Comparison of ENCODE assay signal across 27 cellular contexts in the genomic region with DNA sequence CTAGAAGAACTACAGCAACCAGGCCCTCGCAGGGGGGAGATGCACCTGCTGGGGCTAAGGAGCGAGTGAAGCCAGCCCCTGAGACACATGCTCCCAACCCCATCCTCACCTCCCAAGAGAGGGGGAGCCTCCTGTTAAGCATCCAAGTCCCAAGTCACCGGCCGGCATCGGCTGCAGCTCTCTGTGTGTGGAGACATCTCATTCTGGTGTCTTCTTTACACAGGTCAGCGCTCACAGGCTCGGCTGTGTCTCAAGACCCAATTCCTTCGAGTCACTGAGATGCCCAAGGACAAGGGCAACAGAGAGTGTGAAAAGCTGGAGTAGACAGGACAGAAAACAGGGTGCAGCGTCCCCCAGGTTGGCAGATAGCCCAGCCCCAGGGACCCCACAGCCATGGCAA. TPM values are rescaled to one million over a fixed set of nuclear protein-coding genes. Genes with fewer than 3 reads are reported as not detected.
DNase-seq lines count a peak whose midpoint lies in the region; ATAC-seq and TF ChIP-seq lines count a peak whose summit lies in the region.
"Had no signal": no experiment of that assay in that cellular context is flagged by ENCODE, and none has a peak within 500 bp of the region (broad histone marks: within the 10 kb centered on the region; RNA-seq: fewer than 3 reads in every experiment).

No MANE protein-coding gene starts in this region.

- ATAC-seq in CD4-positive, CD25-positive, alpha-beta regulatory T cell (ENCODE audit: low read depth in 2 of 2), result no peak
- ATAC-seq in left lobe of liver, result no peak
- ATAC-seq in GM21619 (IDR thresholded peaks at IDR 0.05; ENCODE audit: unreplicated experiment), result no peak

- POLR2A ChIA-PET in activated CD4-positive, alpha-beta memory T cell treated with anti-CD3 and anti-CD28 coated beads for 36 hours (lab: Charles Lee), result no interaction called here
- POLR2A ChIA-PET in activated CD4-positive, alpha-beta memory T cell treated with anti-CD3 and anti-CD28 coated beads, Interleukin-2, amount 10 ng/mL, durations not matched to agents 7 days and 5 days (lab: Charles Lee), result interaction anchor here (2.3 kb wide), 1 partner anchor 35 kb away, joined by 7 read pairs; no protein-coding TSS in a partner anchor

- H3K9me3 Mint-ChIP-seq in activated CD4-positive, alpha-beta memory T cell treated with anti-CD3 and anti-CD28 coated beads for 36 hours, result no peaks in the 10 kb centered on the region
- peaks cover 5% of the 10 kb centered on the region for H3K9me3 Mint-ChIP-seq in activated CD4-positive, alpha-beta memory T cell treated with anti-CD3 and anti-CD28 coated beads, Interleukin-2, amount 10 ng/mL, durations not matched to agents 7 days and 5 days
- H3K9me3 Mint-ChIP-seq in CD4-positive, CD25-positive, alpha-beta regulatory T cell, result peaks cover 0 to 2% (median 0%) of the 10 kb centered on the region in 7 donors
- H3K9me3 Mint-ChIP-seq in endodermal cell, result peaks cover 2% of the 10 kb centered on the region
- H3K9me3 Mint-ChIP-seq: nephron had no signal

- peak overlapping the region; percentile 74 for H3K27ac ChIP-seq in CD4-positive, CD25-positive, alpha-beta regulatory T cell (ENCODE audit: insufficient read depth, low read length, poor library complexity, severe bottlenecking)
- H3K27ac ChIP-seq in SK-N-MC (0 out of 2 replicates have a peak overlapping the region, but pooled peaks have one; percentile 67), endodermal cell (ENCODE audit: low read depth, low read length) (peak overlapping the region; percentile 96)
- H3K27ac ChIP-seq: A549, colonic mucosa, KMS-11, ovary had no signal

- H3K9ac ChIP-seq in SK-N-MC (ENCODE audit: insufficient read length), result no peak overlapping the region
- H3K9ac ChIP-seq in endodermal cell (ENCODE audit: extremely low read depth, low read length, poor library complexity, severe bottlenecking), result no peak overlapping the region
- H3K9ac ChIP-seq: KMS-11, SK-N-SH had no signal

- peaks cover 49% of the 10 kb centered on the region for H3K4me1 ChIP-seq in CD4-positive, CD25-positive, alpha-beta regulatory T cell (ENCODE audit: control insufficient read depth, insufficient read depth, low read length, poor library complexity, severe bottlenecking)
- no peaks in the 10 kb centered on the region for H3K4me1 ChIP-seq in endodermal cell (ENCODE audit: control insufficient read depth, insufficient read depth, low read length)
- H3K4me1 ChIP-seq: A549, colonic mucosa had no signal

- no peak for DNase-seq in activated CD4-positive, alpha-beta memory T cell treated with anti-CD3 and anti-CD28 coated beads for 36 hours
- DNase-seq in activated CD4-positive, alpha-beta memory T cell treated with anti-CD3 and anti-CD28 coated beads, Interleukin-2, amount 10 ng/mL, durations not matched to agents 7 days and 5 days, result no peak
- DNase-seq in CD4-positive, CD25-positive, alpha-beta regulatory T cell, result no peak
- no peak for DNase-seq in SK-N-MC (ENCODE audit: low read depth, low spot score)
- DNase-seq in endodermal cell, result no peak
- DNase-seq in left lobe of liver (ENCODE audit: low spot score), result no peak
- DNase-seq in AML-193 (lab: John Stamatoyannopoulos, UW), result no peak
- DNase-seq: activated gamma-delta T cell treated with Interleukin-2 at 50 U/mL for 16 hours; activated T-cell treated with anti-CD3 and anti-CD28 coated beads for 4 hours; anterior cingulate cortex; colonic mucosa; effector CD8-positive, alpha-beta T cell; HCEC 1CT; islet precursor cell; midbrain; NCI-H446; ovary; RPMI8226; SK-N-SH; spleen; stimulated activated CD4-positive, alpha-beta T cell treated with anti-CD3 and anti-CD28 coated beads, Interleukin-2, amount 100 ng/mL, for 48 hours; T-helper 9 cell; trophoblast cell had no signal

- CTCF ChIA-PET in activated CD4-positive, alpha-beta memory T cell treated with anti-CD3 and anti-CD28 coated beads for 36 hours (lab: Charles Lee), result no interaction called here
- CTCF ChIA-PET in activated CD4-positive, alpha-beta memory T cell treated with anti-CD3 and anti-CD28 coated beads, Interleukin-2, amount 10 ng/mL, durations not matched to agents 7 days and 5 days (lab: Charles Lee), result interaction anchor here (2.3 kb wide), 1 partner anchor 276 kb away, joined by 6 read pairs; no protein-coding TSS in a partner anchor

- no peaks in the 10 kb centered on the region for H3K9me3 ChIP-seq in CD4-positive, CD25-positive, alpha-beta regulatory T cell (ENCODE audit: control insufficient read depth in 2 of 2, low read length in 2 of 2)
- no peaks in the 10 kb centered on the region for H3K9me3 ChIP-seq in SK-N-MC (ENCODE audit: low read depth, low read length)
- H3K9me3 ChIP-seq in endodermal cell (ENCODE audit: control insufficient read depth, low read length), result no peaks in the 10 kb centered on the region
- H3K9me3 ChIP-seq: A549, colonic mucosa, ovary, SK-N-SH, spleen had no signal

- no peaks in the 10 kb centered on the region for H3K27me3 Mint-ChIP-seq in activated CD4-positive, alpha-beta memory T cell treated with anti-CD3 and anti-CD28 coated beads for 36 hours
- peaks cover 4% of the 10 kb centered on the region for H3K27me3 Mint-ChIP-seq in activated CD4-positive, alpha-beta memory T cell treated with anti-CD3 and anti-CD28 coated beads, Interleukin-2, amount 10 ng/mL, durations not matched to agents 7 days and 5 days
- no peaks in the 10 kb centered on the region for H3K27me3 Mint-ChIP-seq in CD4-positive, CD25-positive, alpha-beta regulatory T cell
- no peaks in the 10 kb centered on the region for H3K27me3 Mint-ChIP-seq in endodermal cell (ENCODE audit: insufficient read depth)

- intact Hi-C loops in activated CD4-positive, alpha-beta memory T cell treated with anti-CD3 and anti-CD28 coated beads for 36 hours (cut with micrococcal nuclease), result no loop called here

- WGBS in endodermal cell (ENCODE audit: insufficient coverage in 1 of 2, insufficient read length in 1 of 2), 2 experiments, result 89 to 100% methylated on average over 8 to 9 of the region's 9 CpGs

- no peak for TF ChIP-seq CTCF in endodermal cell (conservative IDR thresholded peaks at IDR 0.05)

- H3K36me3 ChIP-seq in CD4-positive, CD25-positive, alpha-beta regulatory T cell (ENCODE audit: control insufficient read depth, insufficient read depth, low read length), result no peaks in the 10 kb centered on the region
- H3K36me3 ChIP-seq in SK-N-MC (ENCODE audit: insufficient read depth, low read length) (no peaks in the 10 kb centered on the region), endodermal cell (ENCODE audit: control insufficient read depth, insufficient read depth, low read length) (no peaks in the 10 kb centered on the region)
- H3K36me3 ChIP-seq: colonic mucosa, ovary, spleen had no signal

- H3K27ac Mint-ChIP-seq in activated CD4-positive, alpha-beta memory T cell treated with anti-CD3 and anti-CD28 coated beads for 36 hours, result peak overlapping the region; percentile 67
- no peak overlapping the region for H3K27ac Mint-ChIP-seq in activated CD4-positive, alpha-beta memory T cell treated with anti-CD3 and anti-CD28 coated beads, Interleukin-2, amount 10 ng/mL, durations not matched to agents 7 days and 5 days
- peak overlapping the region; percentile 93 to 97 (median 96) for H3K27ac Mint-ChIP-seq in CD4-positive, CD25-positive, alpha-beta regulatory T cell
- H3K27ac Mint-ChIP-seq in endodermal cell, result no peak overlapping the region
- H3K27ac Mint-ChIP-seq: nephron had no signal

- no peaks in the 10 kb centered on the region for H3K27me3 ChIP-seq in CD4-positive, CD25-positive, alpha-beta regulatory T cell (ENCODE audit: control insufficient read depth, insufficient read depth, low read length)
- no peaks in the 10 kb centered on the region for H3K27me3 ChIP-seq in endodermal cell (ENCODE audit: control insufficient read depth, insufficient read depth, low read length, poor library complexity, severe bottlenecking)
- H3K27me3 ChIP-seq: colonic mucosa, ovary had no signal

- H3K4me3 Mint-ChIP-seq in activated CD4-positive, alpha-beta memory T cell treated with anti-CD3 and anti-CD28 coated beads for 36 hours, result no peak overlapping the region
- H3K4me3 Mint-ChIP-seq in activated CD4-positive, alpha-beta memory T cell treated with anti-CD3 and anti-CD28 coated beads, Interleukin-2, amount 10 ng/mL, durations not matched to agents 7 days and 5 days, result no peak overlapping the region
- H3K4me3 Mint-ChIP-seq in CD4-positive, CD25-positive, alpha-beta regulatory T cell, result peak overlapping the region in 3 of 4 donors; percentile 11 to 70 (median 41)
- H3K4me3 Mint-ChIP-seq in endodermal cell, result no peak overlapping the region
- H3K4me3 Mint-ChIP-seq: nephron had no signal

- no peak overlapping the region for H3K4me3 ChIP-seq in CD4-positive, CD25-positive, alpha-beta regulatory T cell (ENCODE audit: low read depth, low read length)
- H3K4me3 ChIP-seq in SK-N-MC (no peak overlapping the region; the same call in 1 of the 2 replicates), endodermal cell (ENCODE audit: low read length) (no peak overlapping the region)
- H3K4me3 ChIP-seq: A549, colonic mucosa, ovary had no signal

- no peaks in the 10 kb centered on the region for H3K36me3 Mint-ChIP-seq in activated CD4-positive, alpha-beta memory T cell treated with anti-CD3 and anti-CD28 coated beads for 36 hours
- H3K36me3 Mint-ChIP-seq in activated CD4-positive, alpha-beta memory T cell treated with anti-CD3 and anti-CD28 coated beads, Interleukin-2, amount 10 ng/mL, durations not matched to agents 7 days and 5 days (ENCODE audit: low read depth), result no peaks in the 10 kb centered on the region
- no peaks in the 10 kb centered on the region for H3K36me3 Mint-ChIP-seq in CD4-positive, CD25-positive, alpha-beta regulatory T cell
- no peaks in the 10 kb centered on the region for H3K36me3 Mint-ChIP-seq in endodermal cell (ENCODE audit: low read depth)

- peaks cover 41% of the 10 kb centered on the region for H3K4me1 Mint-ChIP-seq in activated CD4-positive, alpha-beta memory T cell treated with anti-CD3 and anti-CD28 coated beads for 36 hours (ENCODE audit: low read depth)
- peaks cover 48% of the 10 kb centered on the region for H3K4me1 Mint-ChIP-seq in activated CD4-positive, alpha-beta memory T cell treated with anti-CD3 and anti-CD28 coated beads, Interleukin-2, amount 10 ng/mL, durations not matched to agents 7 days and 5 days
- peaks cover 0 to 70% (median 17%) of the 10 kb centered on the region in 4 donors for H3K4me1 Mint-ChIP-seq in CD4-positive, CD25-positive, alpha-beta regulatory T cell
- no peaks in the 10 kb centered on the region for H3K4me1 Mint-ChIP-seq in endodermal cell

RNA-seq across cellular contexts. Expression of a gene that starts 21.1 kb away (rescaled TPM):
- total RNA-seq in activated CD4-positive, alpha-beta memory T cell treated with anti-CD3 and anti-CD28 coated beads for 36 hours, result 10 to 100 TPM; 10.6 to 10.8 TPM
- 10 to 100 TPM; 14.9 to 15.8 TPM for total RNA-seq in activated CD4-positive, alpha-beta memory T cell treated with anti-CD3 and anti-CD28 coated beads, Interleukin-2, amount 10 ng/mL, durations not matched to agents 7 days and 5 days
- 7.0 TPM for total RNA-seq in CD4-positive, CD25-positive, alpha-beta regulatory T cell
- polyA plus RNA-seq in CD4-positive, CD25-positive, alpha-beta regulatory T cell, result 10 to 100 TPM in 2 of 4 donors, 1 to 10 TPM in 2; 7.9 to 11.5 (median 10.0) TPM
- total RNA-seq in endodermal cell (10 to 100 TPM; 14.3 to 18.7 TPM), left lobe of liver (5.5 TPM)
- polyA plus RNA-seq in endodermal cell (2013, experiment 1 of 2), result 18.3 TPM
- 18.5 TPM for polyA plus RNA-seq in endodermal cell (2013, experiment 2 of 2)

RNA-seq across cellular contexts. Expression of a gene that starts 29.4 kb away (rescaled TPM):
- 10 to 100 TPM; 35.0 to 39.0 TPM for total RNA-seq in activated CD4-positive, alpha-beta memory T cell treated with anti-CD3 and anti-CD28 coated beads for 36 hours
- 10 to 100 TPM; 71.1 to 73.4 TPM for total RNA-seq in activated CD4-positive, alpha-beta memory T cell treated with anti-CD3 and anti-CD28 coated beads, Interleukin-2, amount 10 ng/mL, durations not matched to agents 7 days and 5 days
- total RNA-seq in CD4-positive, CD25-positive, alpha-beta regulatory T cell, result 61.1 TPM
- polyA plus RNA-seq in CD4-positive, CD25-positive, alpha-beta regulatory T cell, result 10 to 100 TPM; 41.5 to 46.9 (median 42.0) TPM
- total RNA-seq in endodermal cell (10 to 100 TPM; 28.1 to 28.5 TPM), left lobe of liver (49.5 TPM)
- polyA plus RNA-seq in endodermal cell (2013, experiment 1 of 2), result 23.9 TPM
- polyA plus RNA-seq in endodermal cell (2013, experiment 2 of 2), result 19.5 TPM

RNA-seq across cellular contexts. Expression of a gene that starts 41.6 kb away (rescaled TPM):
- total RNA-seq in activated CD4-positive, alpha-beta memory T cell treated with anti-CD3 and anti-CD28 coated beads for 36 hours, result not detected
- total RNA-seq in activated CD4-positive, alpha-beta memory T cell treated with anti-CD3 and anti-CD28 coated beads, Interleukin-2, amount 10 ng/mL, durations not matched to agents 7 days and 5 days, result not detected
- total RNA-seq in CD4-positive, CD25-positive, alpha-beta regulatory T cell, result not detected
- polyA plus RNA-seq in CD4-positive, CD25-positive, alpha-beta regulatory T cell, result not detected
- total RNA-seq in endodermal cell (100 to 1,000 TPM in 1 of 2 donors, 10 to 100 TPM in 1; 48.9 to 133 TPM), left lobe of liver (4.0 TPM)
- 71.6 TPM for polyA plus RNA-seq in endodermal cell (2013, experiment 1 of 2)
- polyA plus RNA-seq in endodermal cell (2013, experiment 2 of 2), result 66.6 TPM

Comparison
In these comparisons a context has a peak if more than half of its experiments do, and no peak if none do; other contexts are left out.
1. H3K27ac Mint-ChIP-seq: peak in activated CD4-positive, alpha-beta memory T cell treated with anti-CD3 and anti-CD28 coated beads for 36 hours (single experiment) and CD4-positive, CD25-positive, alpha-beta regulatory T cell (3 of 3); none in activated CD4-positive, alpha-beta memory T cell treated with anti-CD3 and anti-CD28 coated beads, Interleukin-2, amount 10 ng/mL, durations not matched to agents 7 days and 5 days (single experiment) and endodermal cell (single experiment).
2. H3K4me3 Mint-ChIP-seq: peak in CD4-positive, CD25-positive, alpha-beta regulatory T cell (3 of 4); none in activated CD4-positive, alpha-beta memory T cell treated with anti-CD3 and anti-CD28 coated beads for 36 hours (single experiment), activated CD4-positive, alpha-beta memory T cell treated with anti-CD3 and anti-CD28 coated beads, Interleukin-2, amount 10 ng/mL, durations not matched to agents 7 days and 5 days (single experiment) and endodermal cell (single experiment).
3. Peak in every context shown above with its lines, with median percentiles within 50 percentile points of each other: H3K27ac ChIP-seq.